In genomic region chr1:113861641-113862040, GRCh38 we compare ENCODE assay signal across 1 cellular context.
TF ChIP-seq lines count a peak whose summit lies in the region.

No MANE protein-coding gene starts in this region.

TF ChIP-seq in IMR-90, 13 proteins besides CTCF, POLR2A, EP300 and RAD21:
- TF ChIP-seq MAZ (IDR thresholded peaks at IDR 0.05; ENCODE audit: borderline replicate concordance, low read depth, low read length) (no peak), BHLHE40 (IDR thresholded peaks at IDR 0.05; ENCODE audit: low read depth, low read length) (no peak), FOS (IDR thresholded peaks at IDR 0.05; ENCODE audit: low read depth, low read length) (no peak), MXI1 (IDR thresholded peaks at IDR 0.05; ENCODE audit: borderline replicate concordance, low read depth, low read length) (no peak), CHD1 (IDR thresholded peaks at IDR 0.05; ENCODE audit: low read depth, low read length) (no peak), MAFK (IDR thresholded peaks at IDR 0.05; ENCODE audit: low read depth, low read length) (no peak), CEBPB (IDR thresholded peaks at IDR 0.05; ENCODE audit: low read depth, low read length) (no peak), NFE2L2 (IDR thresholded peaks at IDR 0.05; ENCODE audit: low read depth, low read length) (no peak), RFX5 (IDR thresholded peaks at IDR 0.05; ENCODE audit: low read depth, low read length) (no peak), SMC3 (IDR thresholded peaks at IDR 0.05; ENCODE audit: low read depth, low read length) (no peak), RCOR1 (IDR thresholded peaks at IDR 0.05; ENCODE audit: insufficient replicate concordance, low read length) (no peak)
- TF ChIP-seq, protein P1, sequence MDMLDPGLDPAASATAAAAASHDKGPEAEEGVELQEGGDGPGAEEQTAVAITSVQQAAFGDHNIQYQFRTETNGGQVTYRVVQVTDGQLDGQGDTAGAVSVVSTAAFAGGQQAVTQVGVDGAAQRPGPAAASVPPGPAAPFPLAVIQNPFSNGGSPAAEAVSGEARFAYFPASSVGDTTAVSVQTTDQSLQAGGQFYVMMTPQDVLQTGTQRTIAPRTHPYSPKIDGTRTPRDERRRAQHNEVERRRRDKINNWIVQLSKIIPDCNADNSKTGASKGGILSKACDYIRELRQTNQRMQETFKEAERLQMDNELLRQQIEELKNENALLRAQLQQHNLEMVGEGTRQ (IDR thresholded peaks at IDR 0.05; ENCODE audit: low read depth, low read length) = no peak
- TF ChIP-seq, protein P2, sequence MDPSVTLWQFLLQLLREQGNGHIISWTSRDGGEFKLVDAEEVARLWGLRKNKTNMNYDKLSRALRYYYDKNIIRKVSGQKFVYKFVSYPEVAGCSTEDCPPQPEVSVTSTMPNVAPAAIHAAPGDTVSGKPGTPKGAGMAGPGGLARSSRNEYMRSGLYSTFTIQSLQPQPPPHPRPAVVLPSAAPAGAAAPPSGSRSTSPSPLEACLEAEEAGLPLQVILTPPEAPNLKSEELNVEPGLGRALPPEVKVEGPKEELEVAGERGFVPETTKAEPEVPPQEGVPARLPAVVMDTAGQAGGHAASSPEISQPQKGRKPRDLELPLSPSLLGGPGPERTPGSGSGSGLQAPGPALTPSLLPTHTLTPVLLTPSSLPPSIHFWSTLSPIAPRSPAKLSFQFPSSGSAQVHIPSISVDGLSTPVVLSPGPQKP (IDR thresholded peaks at IDR 0.05; ENCODE audit: borderline replicate concordance, low read depth, low read length) = no peak
